8 cellular contexts compared by ENCODE assay signal in the genomic region with DNA sequence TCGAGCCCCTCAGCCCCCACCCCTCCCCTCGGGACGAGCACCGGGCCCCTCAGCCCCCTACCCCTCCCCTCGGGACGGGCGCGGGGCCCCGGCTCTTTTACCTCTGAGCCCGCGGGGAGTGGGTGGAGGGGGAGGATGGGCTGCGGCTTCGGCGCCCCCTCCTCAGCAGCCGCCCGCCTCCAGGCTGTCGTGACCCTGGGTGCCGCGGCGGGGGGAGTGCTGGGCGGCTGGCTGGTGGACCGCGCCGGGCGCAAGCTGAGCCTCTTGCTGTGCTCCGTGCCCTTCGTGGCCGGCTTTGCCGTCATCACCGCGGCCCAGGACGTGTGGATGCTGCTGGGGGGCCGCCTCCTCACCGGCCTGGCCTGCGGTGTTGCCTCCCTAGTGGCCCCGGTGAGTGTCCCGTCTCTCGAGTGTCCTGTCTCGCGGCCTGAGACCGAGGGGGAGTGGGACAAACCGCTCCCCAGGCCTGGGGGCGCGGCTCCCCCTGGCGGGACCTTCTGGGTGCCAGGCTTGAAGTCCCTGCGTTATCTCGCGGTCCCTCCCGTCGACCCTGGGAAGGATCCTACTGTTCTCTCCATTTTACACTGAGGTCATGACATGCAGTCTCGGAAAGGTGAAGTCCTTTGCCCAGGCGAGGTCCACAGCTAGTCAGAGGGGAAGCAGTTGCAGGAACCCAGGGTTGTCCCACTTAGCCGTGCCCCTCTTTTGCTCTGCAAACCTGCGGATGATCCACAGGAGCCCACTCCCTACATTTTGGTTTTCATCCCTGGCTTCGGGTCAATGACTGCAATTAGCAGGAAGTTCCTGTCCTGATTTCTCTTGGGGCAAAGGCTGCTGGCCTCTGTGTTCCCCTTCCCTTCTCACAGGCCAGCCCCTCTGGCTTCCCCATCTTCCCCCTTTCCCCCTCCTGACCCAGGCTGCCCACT. TPM values are rescaled to one million over a fixed set of nuclear protein-coding genes. Genes with fewer than 3 reads are reported as not detected.
A peak's percentile ranks its signal among the peaks of the same experiment; 100 is the strongest.
DNase-seq lines count a peak whose midpoint lies in the region; ATAC-seq and TF ChIP-seq lines count a peak whose summit lies in the region.

No MANE protein-coding gene starts in this region.

- H3K27me3 ChIP-seq in body of pancreas (no peaks in the 10 kb centered on the region), spleen (replicated peaks in 1 of 7) (peaks cover 0 to 40% (median 0%) of the 10 kb centered on the region in 7 donors)

- intact Hi-C loops in body of pancreas (cut with DNase I), result no loop called here
- intact Hi-C loops in spleen (cut with DNase I; ENCODE audit: low total_unique reads), result loop anchor here (10.0 kb wide), 1 partner anchor 173 kb away; no protein-coding TSS in a partner anchor

- H3K36me3 ChIP-seq in body of pancreas (replicated peaks in 1 of 2; ENCODE audit: insufficient read depth in 1 of 2, low read depth in 2 of 2) (no peaks in the 10 kb centered on the region), spleen (peaks cover 0 to 33% (median 0%) of the 10 kb centered on the region in 6 donors)

- H3K27ac ChIP-seq in body of pancreas (peak overlapping the region; percentile 87 to 91 (median 90)), spleen (peak overlapping the region in 7 of 8 donors; percentile 67 to 89 (median 86))

- H3K4me3 ChIP-seq in body of pancreas, result peak overlapping the region; percentile 69 to 83
- peak overlapping the region; percentile 72 to 90 (median 82) for H3K4me3 ChIP-seq in spleen

- DNase-seq in activated effector memory CD4-positive, alpha-beta T cell treated with anti-CD3 and anti-CD28 coated beads, Interleukin-2, amount 50 U/mL, for 16 hours, result peak; percentile 69
- no peak for DNase-seq in activated effector memory CD4-positive, alpha-beta T cell treated with Interleukin-2 at 50 U/mL for 16 hours
- DNase-seq in RPMI7951 (ENCODE audit: low read depth) (peak; percentile 57), body of pancreas (peak; percentile 34 to 55 (median 48)), iris pigment epithelial cell (ENCODE audit: low read depth) (peak; percentile 39), spleen (peak; percentile 89)

- TF ChIP-seq CTCF in body of pancreas (IDR thresholded peaks at IDR 0.05) (peak in 4 of 7 experiments; percentile 30 to 41 (median 36)), spleen (IDR thresholded peaks at IDR 0.05 in 8 of 11, conservative IDR thresholded peaks at IDR 0.05 in 3 of 11) (peak in 7 of 11 experiments; percentile 30 to 58 (median 50))

- peaks cover 19% of the 10 kb centered on the region for H3K4me1 ChIP-seq in body of pancreas
- H3K4me1 ChIP-seq in spleen, result peaks cover 6 to 35% (median 24%) of the 10 kb centered on the region in 6 donors

- no peak for TF ChIP-seq POLR2A in body of pancreas (IDR thresholded peaks at IDR 0.05)
- TF ChIP-seq POLR2A in spleen (IDR thresholded peaks at IDR 0.05), result no peak

- ATAC-seq in body of pancreas, result no peak
- no peak for ATAC-seq in HG02798 (IDR thresholded peaks at IDR 0.05; ENCODE audit: poor library complexity, unreplicated experiment)
- ATAC-seq in GM19463 (IDR thresholded peaks at IDR 0.05; ENCODE audit: unreplicated experiment), result no peak

- H3K9me3 ChIP-seq in body of pancreas (no peaks in the 10 kb centered on the region), spleen (no peaks in the 10 kb centered on the region)

- 5 to 25% methylated on average over 4 to 49 of the region's 55 CpGs for WGBS in body of pancreas, 2 donors
- 4 to 12% (median 6%) methylated on average over 28 to 55 of the region's 55 CpGs for WGBS in spleen, 5 donors

RNA-seq across cellular contexts. Expression of gene SLC2A8, which starts 1.0 kb away (rescaled TPM):
- 23.8 and 25.9 TPM in 2 replicates for total RNA-seq in RPMI7951 (2014; rRNA removed; shearing (Covaris generic))
- total RNA-seq in body of pancreas, result 10 to 100 TPM; 10.9 to 18.2 TPM
- 10 to 100 TPM; 16.8 to 32.0 (median 23.0) TPM for total RNA-seq in spleen
- 10 to 100 TPM; 10.0 to 18.3 (median 14.5) TPM for polyA plus RNA-seq in spleen

RNA-seq across cellular contexts. Expression of gene ZNF79, which starts 26.2 kb away (rescaled TPM):
- total RNA-seq in RPMI7951 (2014; rRNA removed; shearing (Covaris generic)), result 4.4 and 4.6 TPM in 2 replicates
- 10 to 100 TPM in 1 of 2 donors, 1 to 10 TPM in 1; 4.7 to 11.5 TPM for total RNA-seq in body of pancreas
- total RNA-seq in spleen, result 10 to 100 TPM; 10.4 to 14.7 (median 12.7) TPM
- 1 to 10 TPM; 2.3 to 4.1 (median 3.8) TPM for polyA plus RNA-seq in spleen

RNA-seq across cellular contexts. Expression of gene RPL12, which starts 53.2 kb away (rescaled TPM):
- 1,607 and 1,832 TPM in 2 replicates for total RNA-seq in RPMI7951 (2014; rRNA removed; shearing (Covaris generic))
- total RNA-seq in body of pancreas, result 1,000 to 10,000 TPM in 1 of 2 donors, 100 to 1,000 TPM in 1; 994 to 1,261 TPM
- total RNA-seq in spleen, result 1,000 to 10,000 TPM; 1,013 to 2,248 (median 1,247) TPM
- 1,000 to 10,000 TPM; 5,054 to 9,017 (median 7,616) TPM for polyA plus RNA-seq in spleen

RNA-seq across cellular contexts. Expression of gene LRSAM1, which starts 53.3 kb away (rescaled TPM):
- total RNA-seq in RPMI7951 (2014; rRNA removed; shearing (Covaris generic)), result 6.1 and 7.1 TPM in 2 replicates
- total RNA-seq in body of pancreas (10 to 100 TPM in 1 of 2 donors, 1 to 10 TPM in 1; 9.6 to 26.0 TPM), spleen (10 to 100 TPM; 18.3 to 29.7 (median 24.5) TPM)
- polyA plus RNA-seq in spleen, result 10 to 100 TPM; 13.5 to 32.1 (median 26.0) TPM
